In genomic region chr1:179984942-179985341, GRCh38 we compare ENCODE assay signal across 18 cellular contexts. TPM values are rescaled to one million over a fixed set of nuclear protein-coding genes. Genes with fewer than 3 reads are reported as not detected.
A peak's percentile ranks its signal among the peaks of the same experiment; 100 is the strongest.
DNase-seq lines count a peak whose midpoint lies in the region; ATAC-seq and TF ChIP-seq lines count a peak whose summit lies in the region.
"Had no signal": no experiment of that assay in that cellular context is flagged by ENCODE, and none has a peak within 500 bp of the region (broad histone marks: within the 10 kb centered on the region; RNA-seq: fewer than 3 reads in every experiment).

No MANE protein-coding gene starts in this region.

- no peak overlapping the region for H3K4me3 Mint-ChIP-seq in activated T-cell treated with anti-CD3 and anti-CD28 coated beads, Interleukin-2, amount 50 U/mL, for 4 hours
- H3K4me3 Mint-ChIP-seq in memory B cell = no peak overlapping the region
- H3K4me3 Mint-ChIP-seq: CD4-positive, CD25-positive, alpha-beta regulatory T cell had no signal

- no peak overlapping the region for H3K9ac ChIP-seq in KMS-11

- peaks cover 24% of the 10 kb centered on the region for H3K4me1 ChIP-seq in KMS-11 (ENCODE audit: low read depth, poor library complexity, severe bottlenecking)
- peaks cover 0 to 6% (median 2%) of the 10 kb centered on the region in 4 donors for H3K4me1 ChIP-seq in upper lobe of left lung
- H3K4me1 ChIP-seq: BE2C, Caco-2, Peyer's patch, SJSA1 had no signal

- H2AFZ ChIP-seq in KMS-11 (ENCODE audit: low read depth) = no peak overlapping the region

- H3K36me3 ChIP-seq in KMS-11 (ENCODE audit: insufficient read depth) = no peaks in the 10 kb centered on the region
- peaks cover 0 to 5% (median 1%) of the 10 kb centered on the region in 4 donors for H3K36me3 ChIP-seq in upper lobe of left lung

- TF ChIP-seq CTCF in KMS-11 (conservative IDR thresholded peaks at IDR 0.05; ENCODE audit: low read depth, low read length) = no peak
- no peak for TF ChIP-seq CTCF in upper lobe of left lung (IDR thresholded peaks at IDR 0.05)

- peaks cover 11% of the 10 kb centered on the region for H3K36me3 Mint-ChIP-seq in activated T-cell treated with anti-CD3 and anti-CD28 coated beads, Interleukin-2, amount 50 U/mL, for 4 hours (ENCODE audit: insufficient read depth)
- peaks cover 11% of the 10 kb centered on the region for H3K36me3 Mint-ChIP-seq in memory B cell

- no peaks in the 10 kb centered on the region for H3K27me3 Mint-ChIP-seq in activated T-cell treated with anti-CD3 and anti-CD28 coated beads, Interleukin-2, amount 50 U/mL, for 4 hours (ENCODE audit: low read depth)
- no peaks in the 10 kb centered on the region for H3K27me3 Mint-ChIP-seq in memory B cell
- H3K27me3 Mint-ChIP-seq: CD4-positive, CD25-positive, alpha-beta regulatory T cell had no signal

- H3K9me3 Mint-ChIP-seq in activated T-cell treated with anti-CD3 and anti-CD28 coated beads, Interleukin-2, amount 50 U/mL, for 4 hours = peaks cover under 1% of the 10 kb centered on the region
- H3K9me3 Mint-ChIP-seq in memory B cell = no peaks in the 10 kb centered on the region
- H3K9me3 Mint-ChIP-seq: CD4-positive, CD25-positive, alpha-beta regulatory T cell had no signal

- H3K27me3 ChIP-seq in KMS-11 (ENCODE audit: insufficient read depth, low read depth) = no peaks in the 10 kb centered on the region
- H3K27me3 ChIP-seq in upper lobe of left lung = no peaks in the 10 kb centered on the region
- H3K27me3 ChIP-seq: BE2C, Peyer's patch, SJSA1 had no signal

- no peak for TF ChIP-seq EP300 in upper lobe of left lung (IDR thresholded peaks at IDR 0.05)

- peaks cover 60% of the 10 kb centered on the region for H3K79me2 ChIP-seq in KMS-11 (ENCODE audit: insufficient read depth, low read depth)

- H3K27ac ChIP-seq in KMS-11 = no peak overlapping the region
- H3K27ac ChIP-seq in upper lobe of left lung = no peak overlapping the region
- H3K27ac ChIP-seq: Peyer's patch, SJSA1 had no signal

- H4K20me1 ChIP-seq in KMS-11 (ENCODE audit: insufficient read depth) = peaks cover 13% of the 10 kb centered on the region; the same call in 1 of the 2 replicates

- H3K9me3 ChIP-seq in upper lobe of left lung = peaks cover 0 to under 1% (median 0%) of the 10 kb centered on the region in 4 donors
- H3K9me3 ChIP-seq: BE2C, Caco-2, Peyer's patch, SJSA1 had no signal

- H3K4me3 ChIP-seq in KMS-11 (IDR thresholded peaks at IDR 0.05; ENCODE audit: insufficient read depth, low read depth, low read length) (no peak overlapping the region), upper lobe of left lung (no peak overlapping the region)
- H3K4me3 ChIP-seq: Peyer's patch, SJSA1 had no signal

- no peak for DNase-seq in activated T-cell treated with anti-CD3 and anti-CD28 coated beads, Interleukin-2, amount 50 U/mL, for 4 hours
- DNase-seq in activated T-cell treated with anti-CD3 and anti-CD28 coated beads for 4 hours (no peak), memory B cell (ENCODE audit: low spot score in 2 of 2) (no peak), upper lobe of left lung (no peak), NCI-H510A treated with DMSO at 0.1 percent for 48 hours (lab: John Stamatoyannopoulos, UW) (no peak), NCI-H2227 treated with DMSO at 0.1 percent for 48 hours (lab: John Stamatoyannopoulos, UW) (no peak)
- DNase-seq: BE2C; Caco-2; CD4-positive, CD25-positive, alpha-beta regulatory T cell; NCI-H1436; NCI-H2029; NCI-H446; NCI-H69; NK-92 treated with Interleukin-12 subunit alpha and Interleukin-12 subunit beta, amount 100 ng/mL, for 24 hours; Peyer's patch had no signal

- peak overlapping the region; percentile 53 for H3K27ac Mint-ChIP-seq in memory B cell

- peaks cover 19% of the 10 kb centered on the region for H3K4me1 Mint-ChIP-seq in activated T-cell treated with anti-CD3 and anti-CD28 coated beads, Interleukin-2, amount 50 U/mL, for 4 hours (ENCODE audit: low read depth)
- peaks cover 9% of the 10 kb centered on the region for H3K4me1 Mint-ChIP-seq in memory B cell

- peak overlapping the region; percentile 21; the same call in 1 of the 2 replicates for H3K4me2 ChIP-seq in KMS-11

- peak; percentile 34 to 46 for ATAC-seq in activated T-cell treated with anti-CD3 and anti-CD28 coated beads, Interleukin-2, amount 50 U/mL, for 4 hours
- ATAC-seq in GM18870 (IDR thresholded peaks at IDR 0.05; ENCODE audit: unreplicated experiment) = peak; percentile 72
- no peak for ATAC-seq in memory B cell (ENCODE audit: low read depth)
- ATAC-seq in upper lobe of left lung (ENCODE audit: low FRiP score in 2 of 2) = no peak

- no peak for TF ChIP-seq POLR2A in upper lobe of left lung (IDR thresholded peaks at IDR 0.05)

RNA-seq across cellular contexts. Expression of gene CEP350, which starts 30.3 kb away (rescaled TPM):
- 10 to 100 TPM; 25.2 to 28.3 (median 28.1) TPM for total RNA-seq in activated T-cell treated with anti-CD3 and anti-CD28 coated beads, Interleukin-2, amount 50 U/mL, for 4 hours
- 10 to 100 TPM; 42.8 to 66.5 (median 52.2) TPM for total RNA-seq in upper lobe of left lung

Comparison
In these comparisons a context has a peak if more than half of its experiments do, and no peak if none do; other contexts are left out.
1. ATAC-seq: peak in activated T-cell treated with anti-CD3 and anti-CD28 coated beads, Interleukin-2, amount 50 U/mL, for 4 hours (2 of 2) and GM18870 (single experiment); none in memory B cell (single experiment) and upper lobe of left lung (0 of 2).